In the genomic region with DNA sequence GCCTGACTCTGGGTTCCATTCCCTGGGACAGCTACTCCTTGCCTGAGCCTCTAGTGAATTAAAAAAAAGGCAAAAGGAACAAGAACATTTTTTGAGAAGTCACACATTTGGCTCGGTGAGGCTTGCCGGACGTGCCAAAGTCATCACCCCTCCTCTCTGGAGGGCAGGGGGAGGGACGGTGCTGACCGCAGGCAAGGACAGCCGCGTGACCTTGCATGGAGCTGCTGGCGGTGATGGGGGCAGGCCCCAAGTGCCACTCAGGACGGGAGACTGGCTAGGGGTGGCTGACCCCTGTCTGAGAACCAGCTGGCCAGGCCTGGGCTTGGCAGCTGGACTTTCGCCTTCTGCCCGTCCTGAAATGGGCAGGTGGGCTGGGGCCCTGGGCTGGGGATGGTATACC, we compare ENCODE assay signal across 28 cellular contexts. TPM values are rescaled to one million over a fixed set of nuclear protein-coding genes. Genes with fewer than 3 reads are reported as not detected.
DNase-seq lines count a peak whose midpoint lies in the region; ATAC-seq and TF ChIP-seq lines count a peak whose summit lies in the region.
"Had no signal": no experiment of that assay in that cellular context is flagged by ENCODE, and none has a peak within 500 bp of the region (broad histone marks: within the 10 kb centered on the region; RNA-seq: fewer than 3 reads in every experiment).

No MANE protein-coding gene starts in this region.

- intact Hi-C loops in esophagus squamous epithelium (cut with DNase I) (no loop called here), gastrocnemius medialis (cut with DNase I; ENCODE audit: low total_unique reads) (no loop called here), upper lobe of right lung (cut with DNase I) (no loop called here), mucosa of descending colon (cut with DNase I, micrococcal nuclease) (no loop called here)

- H3K4me3 Mint-ChIP-seq in mesothelial cell of epicardium = no peak overlapping the region
- H3K4me3 Mint-ChIP-seq: activated naive CD8-positive, alpha-beta T cell; activated T-helper 17 cell treated with anti-CD3 and anti-CD28 coated beads, Interleukin-2, amount 50 U/mL, for 72 hours; CD4-positive, alpha-beta memory T cell; WTC11 had no signal

- peaks cover 4 to 30% (median 8%) of the 10 kb centered on the region in 3 donors for H3K4me1 ChIP-seq in esophagus squamous epithelium
- H3K4me1 ChIP-seq in gastrocnemius medialis = peaks cover 4 to 15% of the 10 kb centered on the region in 2 donors
- no peaks in the 10 kb centered on the region for H3K4me1 ChIP-seq in upper lobe of right lung
- peaks cover 10% of the 10 kb centered on the region for H3K4me1 ChIP-seq in mucosa of descending colon (ENCODE audit: low read depth)
- H3K4me1 ChIP-seq: sigmoid colon, thyroid gland had no signal

- H3K9me3 Mint-ChIP-seq in mesothelial cell of epicardium = no peaks in the 10 kb centered on the region
- H3K9me3 Mint-ChIP-seq: activated T-helper 17 cell treated with anti-CD3 and anti-CD28 coated beads, Interleukin-2, amount 50 U/mL, for 72 hours; CD4-positive, alpha-beta memory T cell; WTC11 had no signal

- H3K9me3 ChIP-seq in esophagus squamous epithelium = no peaks in the 10 kb centered on the region
- H3K9me3 ChIP-seq in gastrocnemius medialis = no peaks in the 10 kb centered on the region
- H3K9me3 ChIP-seq in upper lobe of right lung = no peaks in the 10 kb centered on the region
- no peaks in the 10 kb centered on the region for H3K9me3 ChIP-seq in mucosa of descending colon
- H3K9me3 ChIP-seq: colonic mucosa, sigmoid colon, thyroid gland had no signal

- TF ChIP-seq POLR2A in esophagus squamous epithelium (IDR thresholded peaks at IDR 0.05) = no peak
- no peak for TF ChIP-seq POLR2A in gastrocnemius medialis (IDR thresholded peaks at IDR 0.05)

- no peaks in the 10 kb centered on the region for H3K4me1 Mint-ChIP-seq in mesothelial cell of epicardium
- H3K4me1 Mint-ChIP-seq: activated T-helper 17 cell treated with anti-CD3 and anti-CD28 coated beads, Interleukin-2, amount 50 U/mL, for 72 hours; WTC11 had no signal

- in situ Hi-C loops in gastrocnemius medialis (cut with MboI; ENCODE audit: low sequenced_read_pairs in 4 of 4) = no loop called here

- no peaks in the 10 kb centered on the region for H3K27me3 Mint-ChIP-seq in mesothelial cell of epicardium (ENCODE audit: low read depth)
- H3K27me3 Mint-ChIP-seq: activated naive CD8-positive, alpha-beta T cell; activated T-helper 17 cell treated with anti-CD3 and anti-CD28 coated beads, Interleukin-2, amount 50 U/mL, for 72 hours; CD4-positive, alpha-beta memory T cell had no signal

- TF ChIP-seq CTCF in esophagus squamous epithelium (IDR thresholded peaks at IDR 0.05) = no peak
- no peak for TF ChIP-seq CTCF in gastrocnemius medialis (IDR thresholded peaks at IDR 0.05 in 4 of 5, conservative IDR thresholded peaks at IDR 0.05 in 1 of 5)
- no peak for TF ChIP-seq CTCF in upper lobe of right lung (IDR thresholded peaks at IDR 0.05)
- TF ChIP-seq CTCF in mesothelial cell of epicardium (IDR thresholded peaks at IDR 0.05; ENCODE audit: unreplicated experiment) = no peak
- no peak for TF ChIP-seq CTCF in mucosa of descending colon (IDR thresholded peaks at IDR 0.05)

- no peaks in the 10 kb centered on the region for H3K27me3 ChIP-seq in esophagus squamous epithelium
- no peaks in the 10 kb centered on the region for H3K27me3 ChIP-seq in gastrocnemius medialis
- H3K27me3 ChIP-seq in upper lobe of right lung = no peaks in the 10 kb centered on the region
- H3K27me3 ChIP-seq: colonic mucosa, sigmoid colon, thyroid gland had no signal

- H3K36me3 ChIP-seq in esophagus squamous epithelium (peaks cover 27 to 84% (median 36%) of the 10 kb centered on the region in 3 donors), gastrocnemius medialis (peaks cover 0 to 64% of the 10 kb centered on the region in 2 donors), upper lobe of right lung (peaks cover 52% of the 10 kb centered on the region), mucosa of descending colon (ENCODE audit: low read depth) (peaks cover 4% of the 10 kb centered on the region)

- peaks cover 23% of the 10 kb centered on the region for H3K36me3 Mint-ChIP-seq in mesothelial cell of epicardium
- H3K36me3 Mint-ChIP-seq: activated naive CD8-positive, alpha-beta T cell had no signal

- H3K4me3 ChIP-seq in esophagus squamous epithelium (no peak overlapping the region), gastrocnemius medialis (no peak overlapping the region), upper lobe of right lung (no peak overlapping the region), mucosa of descending colon (no peak overlapping the region)
- H3K4me3 ChIP-seq: colonic mucosa, lung, sigmoid colon, thyroid gland had no signal

- DNase-seq in esophagus squamous epithelium (lab: John Stamatoyannopoulos, UW) (no peak), left lobe of liver (ENCODE audit: low spot score) (no peak), gastrocnemius medialis (peak in 1 of 2 donors; percentile 44), upper lobe of right lung (no peak), hippocampal formation (lab: John Stamatoyannopoulos, UW) (no peak), mesothelial cell of epicardium (ENCODE audit: low spot score in 2 of 2, unreplicated experiment in 2 of 2) (no peak), mucosa of descending colon (no peak), caudate nucleus (lab: John Stamatoyannopoulos, UW) (no peak)
- DNase-seq: activated CD4-positive, alpha-beta T cell treated with anti-CD3 and anti-CD28 coated beads, Interleukin-2, amount 50 U/mL, for 4 hours; activated CD8-positive, alpha-beta memory T cell treated with anti-CD3 and anti-CD28 coated beads, Interleukin-2, amount 50 U/mL, for 4 hours; CD4-positive, alpha-beta memory T cell; colonic mucosa; DMS153; NCI-H1694 treated with DMSO at 0.1 percent for 48 hours; NCI-H69; RPMI8226; sigmoid colon; T-helper 9 cell had no signal

- ATAC-seq in left lobe of liver (peak; percentile 33), gastrocnemius medialis (peak in 1 of 2 donors; percentile 23), upper lobe of right lung (peak; percentile 5), mucosa of descending colon (no peak)
- ATAC-seq: activated T-helper 17 cell treated with anti-CD3 and anti-CD28 coated beads, Interleukin-2, amount 50 U/mL, for 72 hours; HCT116; SK-N-SH treated with all-trans-retinoic acid at 6 μM for 48 hours; WTC11 had no signal

- no peak overlapping the region for H3K27ac Mint-ChIP-seq in mesothelial cell of epicardium
- H3K27ac Mint-ChIP-seq: activated naive CD8-positive, alpha-beta T cell; activated T-helper 17 cell treated with anti-CD3 and anti-CD28 coated beads, Interleukin-2, amount 50 U/mL, for 72 hours had no signal

- H3K27ac ChIP-seq in esophagus squamous epithelium (peak overlapping the region in 3 of 4 donors; percentile 39 to 87 (median 83)), gastrocnemius medialis (peak overlapping the region; percentile 17 to 57 (median 34)), upper lobe of right lung (no peak overlapping the region), caudate nucleus (ENCODE audit: low read depth, low read length) (no peak overlapping the region)

- 88 to 94% methylated on average over 8 to 9 of the region's 11 CpGs for WGBS in esophagus squamous epithelium, 2 donors

RNA-seq across cellular contexts. Expression of a gene that starts 26.4 kb away (rescaled TPM):
- total RNA-seq in esophagus squamous epithelium (100 to 1,000 TPM in 1 of 4 donors, 10 to 100 TPM in 3; 76.9 to 128 (median 93.8) TPM), left lobe of liver (63.1 TPM), gastrocnemius medialis (100 to 1,000 TPM; 101 to 207 (median 138) TPM), upper lobe of right lung (110 TPM), mesothelial cell of epicardium (147 to 161 TPM (median 152 TPM) in 3 replicates), mucosa of descending colon (100 to 1,000 TPM; 173 to 221 (median 192) TPM)

RNA-seq across cellular contexts. Expression of a gene that starts 30.8 kb away (rescaled TPM):
- 100 to 1,000 TPM in 1 of 4 donors, 10 to 100 TPM in 3; 60.5 to 187 (median 81.2) TPM for total RNA-seq in esophagus squamous epithelium
- 33.3 TPM for total RNA-seq in left lobe of liver
- 100 to 1,000 TPM in 2 of 4 donors, 10 to 100 TPM in 2; 50.0 to 104 (median 91.9) TPM for total RNA-seq in gastrocnemius medialis
- total RNA-seq in upper lobe of right lung = 54.3 TPM
- 27.3 to 27.9 TPM (median 27.7 TPM) in 3 replicates for total RNA-seq in mesothelial cell of epicardium
- 100 to 1,000 TPM; 104 to 115 (median 112) TPM for total RNA-seq in mucosa of descending colon

RNA-seq across cellular contexts. Expression of a gene that starts 55.9 kb away (rescaled TPM):
- not detected for total RNA-seq in esophagus squamous epithelium
- 52.0 TPM for total RNA-seq in left lobe of liver
- total RNA-seq in gastrocnemius medialis = 1 to 10 TPM in 1 of 4 donors, under 1 TPM in 1, not detected in 2; 0.10 to 1.0 TPM
- total RNA-seq in upper lobe of right lung = not detected
- not detected in 3 replicates for total RNA-seq in mesothelial cell of epicardium
- total RNA-seq in mucosa of descending colon = 1 to 10 TPM; 2.4 to 5.1 (median 3.4) TPM
- total RNA-seq: CD4-positive, alpha-beta memory T cell; G401; HT1080; lung; myocyte; thyroid gland; WTC11 had no signal

Comparison
In these comparisons a context has a peak if more than half of its experiments do, and no peak if none do; other contexts are left out.
1. H3K27ac ChIP-seq: peak in esophagus squamous epithelium (3 of 4) and gastrocnemius medialis (4 of 4); none in upper lobe of right lung (single experiment) and caudate nucleus (single experiment).